Comparison of ENCODE assay signal across 25 cellular contexts in genomic region chr4:127307996-127308395, GRCh38.
"Had no signal": no experiment of that assay in that cellular context is flagged by ENCODE, and none has a peak within 500 bp of the region (broad histone marks: within the 10 kb centered on the region; RNA-seq: fewer than 3 reads in every experiment).

No MANE protein-coding gene starts in this region.

- H3K9me3 ChIP-seq: SK-N-SH had no signal

- H3K4me2 ChIP-seq: SK-N-SH had no signal

- H3K27me3 Mint-ChIP-seq: activated CD4-positive, alpha-beta memory T cell treated with anti-CD3 and anti-CD28 coated beads for 36 hours; activated CD4-positive, alpha-beta T cell treated with anti-CD3 and anti-CD28 coated beads, Interleukin-2, amount 10 ng/mL, durations not matched to agents 7 days and 5 days; activated naive CD8-positive, alpha-beta T cell treated with anti-CD3 and anti-CD28 coated beads, Interleukin-2, amount 50 U/mL, for 24 hours had no signal

- H3K27ac Mint-ChIP-seq: activated CD4-positive, alpha-beta memory T cell treated with anti-CD3 and anti-CD28 coated beads for 36 hours; activated CD4-positive, alpha-beta T cell treated with anti-CD3 and anti-CD28 coated beads, Interleukin-2, amount 10 ng/mL, durations not matched to agents 7 days and 5 days; activated naive CD4-positive, alpha-beta T cell treated with anti-CD3 and anti-CD28 coated beads, Interleukin-2, amount 50 U/mL, for 72 hours; activated naive CD8-positive, alpha-beta T cell treated with anti-CD3 and anti-CD28 coated beads, Interleukin-2, amount 50 U/mL, for 24 hours had no signal

- ATAC-seq: activated naive CD4-positive, alpha-beta T cell treated with anti-CD3 and anti-CD28 coated beads, Interleukin-2, amount 50 U/mL, for 72 hours; activated naive CD8-positive, alpha-beta T cell treated with anti-CD3 and anti-CD28 coated beads, Interleukin-2, amount 50 U/mL, for 24 hours; activated T-cell treated with anti-CD3 and anti-CD28 coated beads, Interleukin-2, amount 50 U/mL, for 4 hours; Right ventricle myocardium inferior had no signal

- DNase-seq: activated CD4-positive, alpha-beta memory T cell treated with anti-CD3 and anti-CD28 coated beads for 36 hours; activated CD4-positive, alpha-beta T cell treated with anti-CD3 and anti-CD28 coated beads, Interleukin-2, amount 10 ng/mL, durations not matched to agents 7 days and 5 days; activated CD4-positive, CD25-positive, alpha-beta regulatory T cell; activated CD8-positive, alpha-beta memory T cell treated with anti-CD3 and anti-CD28 coated beads for 24 hours; activated effector memory CD4-positive, alpha-beta T cell treated with anti-CD3 and anti-CD28 coated beads, Interleukin-2, amount 50 U/mL, for 16 hours; activated naive CD4-positive, alpha-beta T cell treated with Interleukin-2 at 50 U/mL for 16 hours; activated naive CD8-positive, alpha-beta T cell treated with anti-CD3 and anti-CD28 coated beads, Interleukin-2, amount 50 U/mL, for 24 hours; activated T-cell treated with anti-CD3 and anti-CD28 coated beads, Interleukin-2, amount 50 U/mL, for 4 hours; amniotic stem cell; caudate nucleus; KG1; MM.1S; NCI-H1105; NCI-H1436; NCI-H1694 treated with DMSO at 0.1 percent for 48 hours; NCI-H2029 treated with DMSO at 0.1 percent for 48 hours; NCI-H524 treated with DMSO at 0.1 percent for 48 hours; NCI-H774; RPMI8226; SK-N-SH; T-helper 1 cell had no signal

- H3K4me3 ChIP-seq: ascending aorta had no signal

- H3K36me3 ChIP-seq: ascending aorta had no signal

- H3K4me1 Mint-ChIP-seq: activated CD4-positive, alpha-beta T cell treated with anti-CD3 and anti-CD28 coated beads, Interleukin-2, amount 10 ng/mL, durations not matched to agents 7 days and 5 days; activated naive CD8-positive, alpha-beta T cell treated with anti-CD3 and anti-CD28 coated beads, Interleukin-2, amount 50 U/mL, for 24 hours had no signal

- H3K9ac ChIP-seq: SK-N-SH had no signal

- H3K4me1 ChIP-seq: ascending aorta had no signal

- H3K4me3 Mint-ChIP-seq: activated CD4-positive, alpha-beta memory T cell treated with anti-CD3 and anti-CD28 coated beads for 36 hours; activated CD4-positive, alpha-beta T cell treated with anti-CD3 and anti-CD28 coated beads, Interleukin-2, amount 10 ng/mL, durations not matched to agents 7 days and 5 days; activated naive CD8-positive, alpha-beta T cell treated with anti-CD3 and anti-CD28 coated beads, Interleukin-2, amount 50 U/mL, for 24 hours; activated T-cell treated with anti-CD3 and anti-CD28 coated beads, Interleukin-2, amount 50 U/mL, for 4 hours had no signal

- H3K36me3 Mint-ChIP-seq: activated CD4-positive, alpha-beta memory T cell treated with anti-CD3 and anti-CD28 coated beads for 36 hours had no signal

- H3K27me3 ChIP-seq: ascending aorta had no signal

- H3K27ac ChIP-seq: ascending aorta, VCaP had no signal
